In the genomic region with DNA sequence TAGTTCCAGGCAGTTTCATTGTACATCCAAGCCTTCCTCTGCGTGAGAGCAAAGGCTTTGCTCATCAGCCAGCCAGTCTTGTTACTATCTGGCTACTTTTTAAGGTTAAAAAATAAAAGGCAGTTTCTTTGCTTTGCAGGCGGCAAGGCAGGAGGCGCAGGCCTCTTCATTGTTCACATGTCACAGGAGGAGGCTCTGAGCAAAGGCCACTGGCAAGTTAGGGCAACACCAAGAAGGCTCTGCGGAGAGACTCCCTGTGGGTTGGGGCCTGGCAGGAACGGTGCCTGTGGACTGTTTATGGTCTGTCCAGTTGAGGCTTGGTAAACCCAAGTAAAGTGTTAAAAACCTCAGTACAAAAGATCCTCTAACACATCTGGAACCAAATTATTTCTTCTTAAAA, we compare ENCODE assay signal across 1 cellular context.
TF ChIP-seq lines count a peak whose summit lies in the region.

No MANE protein-coding gene starts in this region.

TF ChIP-seq in IMR-90, 13 proteins besides CTCF, POLR2A, EP300 and RAD21:
- TF ChIP-seq, protein P1, sequence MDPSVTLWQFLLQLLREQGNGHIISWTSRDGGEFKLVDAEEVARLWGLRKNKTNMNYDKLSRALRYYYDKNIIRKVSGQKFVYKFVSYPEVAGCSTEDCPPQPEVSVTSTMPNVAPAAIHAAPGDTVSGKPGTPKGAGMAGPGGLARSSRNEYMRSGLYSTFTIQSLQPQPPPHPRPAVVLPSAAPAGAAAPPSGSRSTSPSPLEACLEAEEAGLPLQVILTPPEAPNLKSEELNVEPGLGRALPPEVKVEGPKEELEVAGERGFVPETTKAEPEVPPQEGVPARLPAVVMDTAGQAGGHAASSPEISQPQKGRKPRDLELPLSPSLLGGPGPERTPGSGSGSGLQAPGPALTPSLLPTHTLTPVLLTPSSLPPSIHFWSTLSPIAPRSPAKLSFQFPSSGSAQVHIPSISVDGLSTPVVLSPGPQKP (IDR thresholded peaks at IDR 0.05; ENCODE audit: borderline replicate concordance, low read depth, low read length): no peak
- TF ChIP-seq FOS (IDR thresholded peaks at IDR 0.05; ENCODE audit: low read depth, low read length): no peak
